Comparison of ENCODE assay signal across 20 cellular contexts in genomic region chr9:127815512-127816361, GRCh38. TPM values are rescaled to one million over a fixed set of nuclear protein-coding genes. Genes with fewer than 3 reads are reported as not detected.
A peak's percentile ranks its signal among the peaks of the same experiment; 100 is the strongest.
DNase-seq lines count a peak whose midpoint lies in the region; ATAC-seq lines count a peak whose summit lies in the region.
"Had no signal": no experiment of that assay in that cellular context is flagged by ENCODE, and none has a peak within 500 bp of the region (broad histone marks: within the 10 kb centered on the region; RNA-seq: fewer than 3 reads in every experiment).

No MANE protein-coding gene starts in this region.

- peaks cover 12% of the 10 kb centered on the region for H3K36me3 Mint-ChIP-seq in activated CD4-positive, alpha-beta T cell treated with anti-CD3 and anti-CD28 coated beads, Interleukin-2, amount 10 ng/mL, durations not matched to agents 7 days and 5 days (ENCODE audit: low read depth)
- H3K36me3 Mint-ChIP-seq: activated naive CD8-positive, alpha-beta T cell had no signal

- peak; percentile 3 for ATAC-seq in sciatic nerve
- ATAC-seq in HG03520 (IDR thresholded peaks at IDR 0.05; ENCODE audit: unreplicated experiment), result no peak
- ATAC-seq: effector memory CD8-positive, alpha-beta T cell had no signal

- H3K4me1 Mint-ChIP-seq in activated CD4-positive, alpha-beta T cell treated with anti-CD3 and anti-CD28 coated beads, Interleukin-2, amount 10 ng/mL, durations not matched to agents 7 days and 5 days, result no peaks in the 10 kb centered on the region
- H3K4me1 Mint-ChIP-seq: B cell had no signal

- H3K9me3 Mint-ChIP-seq in activated CD4-positive, alpha-beta T cell treated with anti-CD3 and anti-CD28 coated beads, Interleukin-2, amount 10 ng/mL, durations not matched to agents 7 days and 5 days, result no peaks in the 10 kb centered on the region
- H3K9me3 Mint-ChIP-seq: effector memory CD8-positive, alpha-beta T cell; stimulated activated naive CD8-positive, alpha-beta T cell treated with anti-CD3 and anti-CD28 coated beads, Interleukin-15, Interleukin-2, amounts not matched to agents 100 ng/mL and 50 ng/mL, for 24 hours had no signal

- H3K27ac Mint-ChIP-seq in activated CD4-positive, alpha-beta T cell treated with anti-CD3 and anti-CD28 coated beads, Interleukin-2, amount 10 ng/mL, durations not matched to agents 7 days and 5 days, result peak overlapping the region; percentile 25
- H3K27ac Mint-ChIP-seq: activated naive CD8-positive, alpha-beta T cell; B cell; stimulated activated naive CD8-positive, alpha-beta T cell treated with anti-CD3 and anti-CD28 coated beads, Interleukin-15, Interleukin-2, amounts not matched to agents 100 ng/mL and 50 ng/mL, for 24 hours had no signal

- POLR2A ChIA-PET in activated CD4-positive, alpha-beta T cell treated with anti-CD3 and anti-CD28 coated beads, Interleukin-2, amount 10 ng/mL, durations not matched to agents 7 days and 5 days (lab: Charles Lee), result no interaction called here

- intact Hi-C loops in sciatic nerve (cut with DNase I), result no loop called here

- CTCF ChIA-PET in activated CD4-positive, alpha-beta T cell treated with anti-CD3 and anti-CD28 coated beads, Interleukin-2, amount 10 ng/mL, durations not matched to agents 7 days and 5 days (lab: Charles Lee), result no interaction called here

- no peak for DNase-seq in activated CD4-positive, alpha-beta T cell treated with anti-CD3 and anti-CD28 coated beads, Interleukin-2, amount 10 ng/mL, durations not matched to agents 7 days and 5 days
- no peak for DNase-seq in activated CD4-positive, alpha-beta T cell treated with anti-CD3 and anti-CD28 coated beads for 1 hour
- DNase-seq in fibroblast of gingiva (ENCODE audit: low read depth) (peak; percentile 1), sciatic nerve (ENCODE audit: low spot score) (no peak), HT-29 (ENCODE audit: low spot score) (no peak)
- DNase-seq: activated CD8-positive, alpha-beta memory T cell treated with anti-CD3 and anti-CD28 coated beads for 24 hours; Caco-2; effector memory CD8-positive, alpha-beta T cell; glutamatergic neuron; NCI-H146; NCI-H82; pancreas; PC-9; trophoblast cell had no signal

- no peak overlapping the region for H3K4me3 Mint-ChIP-seq in activated CD4-positive, alpha-beta T cell treated with anti-CD3 and anti-CD28 coated beads, Interleukin-2, amount 10 ng/mL, durations not matched to agents 7 days and 5 days
- H3K4me3 Mint-ChIP-seq: activated naive CD8-positive, alpha-beta T cell; B cell; effector memory CD8-positive, alpha-beta T cell; stimulated activated naive CD8-positive, alpha-beta T cell treated with anti-CD3 and anti-CD28 coated beads, Interleukin-15, Interleukin-2, amounts not matched to agents 100 ng/mL and 50 ng/mL, for 24 hours had no signal

- H3K27me3 Mint-ChIP-seq in activated CD4-positive, alpha-beta T cell treated with anti-CD3 and anti-CD28 coated beads, Interleukin-2, amount 10 ng/mL, durations not matched to agents 7 days and 5 days, result no peaks in the 10 kb centered on the region
- H3K27me3 Mint-ChIP-seq: activated naive CD8-positive, alpha-beta T cell; B cell; effector memory CD8-positive, alpha-beta T cell; stimulated activated naive CD8-positive, alpha-beta T cell treated with anti-CD3 and anti-CD28 coated beads, Interleukin-15, Interleukin-2, amounts not matched to agents 100 ng/mL and 50 ng/mL, for 24 hours had no signal

RNA-seq across cellular contexts. Expression of gene FPGS, which starts 13.1 kb away (rescaled TPM):
- 10 to 100 TPM; 66.7 to 78.1 TPM for total RNA-seq in activated CD4-positive, alpha-beta T cell treated with anti-CD3 and anti-CD28 coated beads, Interleukin-2, amount 10 ng/mL, durations not matched to agents 7 days and 5 days
- 69.7 TPM for total RNA-seq in sciatic nerve
- 180 and 200 TPM in 2 replicates for total RNA-seq in HT-29 (2014; rRNA removed; shearing (Covaris generic))

RNA-seq across cellular contexts. Expression of gene CDK9, which starts 29.9 kb away (rescaled TPM):
- 100 to 1,000 TPM in 1 of 2 experiments, 10 to 100 TPM in 1; 99.4 to 110 TPM for total RNA-seq in activated CD4-positive, alpha-beta T cell treated with anti-CD3 and anti-CD28 coated beads, Interleukin-2, amount 10 ng/mL, durations not matched to agents 7 days and 5 days
- total RNA-seq in sciatic nerve, result 127 TPM
- total RNA-seq in HT-29 (2014; rRNA removed; shearing (Covaris generic)), result 42.6 and 45.4 TPM in 2 replicates

RNA-seq across cellular contexts. Expression of gene SH2D3C, which starts 37.3 kb away (rescaled TPM):
- total RNA-seq in activated CD4-positive, alpha-beta T cell treated with anti-CD3 and anti-CD28 coated beads, Interleukin-2, amount 10 ng/mL, durations not matched to agents 7 days and 5 days, result 10 to 100 TPM; 67.9 to 71.4 TPM
- total RNA-seq in sciatic nerve, result 22.6 TPM
- not detected in 2 replicates for total RNA-seq in HT-29 (2014; rRNA removed; shearing (Covaris generic))
- total RNA-seq: fibroblast of lung, MCF 10A had no signal

RNA-seq across cellular contexts. Expression of gene ENG, which starts 38.7 kb away (rescaled TPM):
- total RNA-seq in activated CD4-positive, alpha-beta T cell treated with anti-CD3 and anti-CD28 coated beads, Interleukin-2, amount 10 ng/mL, durations not matched to agents 7 days and 5 days, result 10 to 100 TPM; 17.2 to 17.3 TPM
- total RNA-seq in sciatic nerve, result 285 TPM
- total RNA-seq in HT-29 (2014; rRNA removed; shearing (Covaris generic)), result 6.1 and 6.4 TPM in 2 replicates

Comparison
In these comparisons a context has a peak if more than half of its experiments do, and no peak if none do; other contexts are left out.
1. RNA of gene SH2D3C, which starts 37.3 kb away (total RNA-seq): 67.9 to 71.4 TPM in activated CD4-positive, alpha-beta T cell treated with anti-CD3 and anti-CD28 coated beads, Interleukin-2, amount 10 ng/mL, durations not matched to agents 7 days and 5 days and 22.6 TPM in sciatic nerve (single experiment); not detected in HT-29; every median in the first group is over 10 times any median in the second.